ENCODE assay signal across 8 cellular contexts in the genomic region with DNA sequence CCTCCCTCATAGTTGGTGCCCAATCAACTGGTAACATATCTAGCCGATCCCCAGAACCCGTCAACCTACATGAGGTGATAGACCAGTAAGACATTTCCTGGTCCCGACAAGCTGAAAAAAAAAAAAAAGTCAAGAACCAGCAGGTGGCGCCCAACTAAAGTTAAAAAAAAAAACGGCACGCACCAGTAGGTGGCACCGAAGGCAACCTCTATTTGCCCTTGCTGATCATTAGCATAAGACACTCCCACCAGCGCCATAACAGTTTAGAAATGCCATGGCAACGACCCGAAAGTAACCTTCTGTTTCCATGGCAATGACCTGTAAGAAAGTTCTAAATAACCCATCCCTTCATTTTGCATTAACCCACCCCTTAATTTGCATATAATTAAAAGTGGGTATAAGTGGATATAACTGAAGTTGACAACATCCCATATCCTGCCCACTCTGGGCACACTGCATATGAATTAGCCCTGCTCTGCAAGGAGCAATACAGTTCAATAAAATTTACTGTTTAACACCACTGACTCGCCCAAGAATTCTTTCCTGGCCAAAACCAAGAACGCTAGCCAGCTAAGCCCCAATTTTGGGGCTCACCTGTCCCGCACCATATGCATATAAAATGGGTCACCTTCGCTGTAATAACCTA.
A peak's percentile ranks its signal among the peaks of the same experiment; 100 is the strongest.
DNase-seq lines count a peak whose midpoint lies in the region; ATAC-seq and TF ChIP-seq lines count a peak whose summit lies in the region.

No MANE protein-coding gene starts in this region.

- WGBS in adrenal gland, 4 donors: 34 to 36% (median 35%) methylated on average over 14 of the region's 14 CpGs

- no peak for TF ChIP-seq POLR2A in adrenal gland (IDR thresholded peaks at IDR 0.05)

- H3K4me2 ChIP-seq in OCI-LY7 (ENCODE audit: low read length): no peak overlapping the region

- H3K27ac ChIP-seq in OCI-LY7 (ENCODE audit: low read depth, low read length, poor library complexity, severe bottlenecking): no peak overlapping the region
- no peak overlapping the region for H3K27ac ChIP-seq in adrenal gland

- no TSS peak for BruUV-seq in OCI-LY7 (replicated peaks; lab: Mats Ljungman, UMichigan)

- no peaks in the 10 kb centered on the region for H4K20me1 ChIP-seq in OCI-LY7 (ENCODE audit: insufficient read depth, low read length)

- no peaks in the 10 kb centered on the region for H3K9me2 ChIP-seq in OCI-LY7 (ENCODE audit: insufficient read depth, low read length)

- H2AFZ ChIP-seq in OCI-LY7 (ENCODE audit: low read length): peak overlapping the region; percentile 77; the same call in 1 of the 2 replicates

- no peaks in the 10 kb centered on the region for H3K4me1 ChIP-seq in OCI-LY7 (ENCODE audit: insufficient read depth, low read length, poor library complexity, severe bottlenecking)
- H3K4me1 ChIP-seq in adrenal gland (replicated peaks in 1 of 2): no peaks in the 10 kb centered on the region

- no peaks in the 10 kb centered on the region for H3K79me2 ChIP-seq in OCI-LY7 (ENCODE audit: insufficient read depth, low read depth, low read length)

- H3K4me3 ChIP-seq in OCI-LY7 (ENCODE audit: low read depth, low read length, poor library complexity, severe bottlenecking): no peak overlapping the region
- H3K4me3 ChIP-seq in adrenal gland: no peak overlapping the region

- TF ChIP-seq CTCF in OCI-LY7 (conservative IDR thresholded peaks at IDR 0.05; ENCODE audit: low read length) (peak; percentile 87), adrenal gland (IDR thresholded peaks at IDR 0.05) (peak; percentile 30 to 65 (median 50))

- H3K36me3 ChIP-seq in OCI-LY7 (ENCODE audit: insufficient read depth, low read length) (no peaks in the 10 kb centered on the region), adrenal gland (replicated peaks in 1 of 2) (no peaks in the 10 kb centered on the region)

- H3K9me3 ChIP-seq in OCI-LY7 (ENCODE audit: low read length) (no peaks in the 10 kb centered on the region), adrenal gland (replicated peaks in 1 of 3) (no peaks in the 10 kb centered on the region)

- ATAC-seq in GM21390 (IDR thresholded peaks at IDR 0.05; ENCODE audit: unreplicated experiment) (peak; percentile 74), HG03521 (IDR thresholded peaks at IDR 0.05; ENCODE audit: unreplicated experiment) (peak; percentile 91)

- CTCF ChIA-PET in OCI-LY7 (lab: Charles Lee; ENCODE audit: unreplicated experiment): interaction anchor here (0.6 kb wide), 1 partner anchor 152 kb away, joined by 5 read pairs; no protein-coding TSS in a partner anchor

- no peaks in the 10 kb centered on the region for H3K27me3 ChIP-seq in adrenal gland

- intact Hi-C loops in OCI-LY7 (cut with micrococcal nuclease; ENCODE audit: unreplicated experiment) (loop anchor here (5.0 kb wide), 1 partner anchor 96 kb away; no protein-coding TSS in a partner anchor), adrenal gland (cut with DNase I) (loop anchor here in 1 of 2 donors (5.0 kb wide), 1 partner anchor 354 kb away; no protein-coding TSS in a partner anchor)

- DNase-seq in NCI-H82 (lab: John Stamatoyannopoulos, UW): peak; percentile 76
- DNase-seq in NCI-H82 treated with DMSO at 0.1 percent for 48 hours (lab: John Stamatoyannopoulos, UW; ENCODE audit: unreplicated experiment): no peak
- peak; percentile 71 for DNase-seq in OCI-LY7 (ENCODE audit: low spot score)
- DNase-seq in adrenal gland: peak in 6 of 7 donors; percentile 20 to 67 (median 33)
- DNase-seq in iPS-NIHi11 (ENCODE audit: low spot score): peak; percentile 31
- DNase-seq in stimulated activated CD8-positive, alpha-beta memory T cell treated with anti-CD3 and anti-CD28 coated beads, Interleukin-4, amount 100 ng/mL, for 24 hours (ENCODE audit: low read depth): peak; percentile 8

- POLR2A ChIA-PET in OCI-LY7 (lab: Charles Lee): no interaction called here
